17 cellular contexts compared by ENCODE assay signal in genomic region chr18:2854871-2855270, GRCh38. TPM values are rescaled to one million over a fixed set of nuclear protein-coding genes. Genes with fewer than 3 reads are reported as not detected.
DNase-seq lines count a peak whose midpoint lies in the region; ATAC-seq, FAIRE-seq and TF ChIP-seq lines count a peak whose summit lies in the region.
"Had no signal": no experiment of that assay in that cellular context is flagged by ENCODE, and none has a peak within 500 bp of the region (broad histone marks: within the 10 kb centered on the region; RNA-seq: fewer than 3 reads in every experiment).

No MANE protein-coding gene starts in this region.

- 87 to 89% methylated on average over 6 of the region's 6 CpGs for WGBS in sigmoid colon, 2 donors
- 88 to 100% methylated on average over 6 of the region's 6 CpGs for WGBS in endodermal cell (ENCODE audit: insufficient coverage in 1 of 2, insufficient read length in 1 of 2), 2 experiments

- BruUV-seq in Caco-2 (replicated peaks; lab: Mats Ljungman, UMichigan) = no TSS peak

- H3K4me3 Mint-ChIP-seq in Caco-2 (ENCODE audit: unreplicated experiment) = peak overlapping the region; percentile 56
- H3K4me3 Mint-ChIP-seq in endodermal cell = no peak overlapping the region
- no peak overlapping the region for H3K4me3 Mint-ChIP-seq in activated CD4-positive, alpha-beta T cell treated with anti-CD3 and anti-CD28 coated beads for 36 hours
- H3K4me3 Mint-ChIP-seq: CD4-positive, CD25-positive, alpha-beta regulatory T cell had no signal

- no peak for TF ChIP-seq POLR2A in sigmoid colon (IDR thresholded peaks at IDR 0.05)

- POLR2A ChIA-PET in Caco-2 (lab: Charles Lee) = interaction anchor here (0.6 to 1.0 kb wide), 2 partner anchors 29 to 522 kb away, joined by 3 read pairs; no protein-coding TSS in a partner anchor
- POLR2A ChIA-PET in activated CD4-positive, alpha-beta T cell treated with anti-CD3 and anti-CD28 coated beads for 36 hours (lab: Charles Lee) = interaction anchor here (0.9 kb wide), 1 partner anchor 9 kb away, joined by 3 read pairs; no protein-coding TSS in a partner anchor

- intact Hi-C loops in Caco-2 (cut with micrococcal nuclease; ENCODE audit: unreplicated experiment) = loop anchor here (1.0 to 10.0 kb wide), 4 partner anchors 29 to 600 kb away; partner anchors contain the start of gene TGIF1
- intact Hi-C loops in sigmoid colon (cut with DNase I) = no loop called here
- intact Hi-C loops in activated CD4-positive, alpha-beta T cell treated with anti-CD3 and anti-CD28 coated beads for 36 hours (cut with DNase I, micrococcal nuclease) = no loop called here

- no peaks in the 10 kb centered on the region for H3K27me3 ChIP-seq in Caco-2 (replicated peaks; ENCODE audit: control insufficient read depth, insufficient read depth, low read length)
- H3K27me3 ChIP-seq in adipocyte (replicated peaks; ENCODE audit: control insufficient read depth, insufficient read depth, low read length) = no peaks in the 10 kb centered on the region
- peaks cover 14% of the 10 kb centered on the region for H3K27me3 ChIP-seq in keratinocyte (ENCODE audit: control insufficient read depth, extremely low read depth, insufficient read depth, low read length)
- peaks cover 0 to under 1% (median 0%) of the 10 kb centered on the region in 3 donors for H3K27me3 ChIP-seq in sigmoid colon
- no peaks in the 10 kb centered on the region for H3K27me3 ChIP-seq in endodermal cell (ENCODE audit: control insufficient read depth, insufficient read depth, low read length, poor library complexity, severe bottlenecking)
- H3K27me3 ChIP-seq: pancreas had no signal

- H3K4me1 Mint-ChIP-seq in Caco-2 (ENCODE audit: low read depth, unreplicated experiment) = peaks cover 62% of the 10 kb centered on the region
- H3K4me1 Mint-ChIP-seq in endodermal cell = peaks cover 19% of the 10 kb centered on the region
- H3K4me1 Mint-ChIP-seq in activated CD4-positive, alpha-beta T cell treated with anti-CD3 and anti-CD28 coated beads for 36 hours = peaks cover 23% of the 10 kb centered on the region

- H4K20me1 ChIP-seq in keratinocyte (ENCODE audit: control insufficient read depth, extremely low read depth, insufficient read depth, low read length) = no peaks in the 10 kb centered on the region

- dilution Hi-C loops in keratinocyte (cut with MboI; ENCODE audit: extremely low pct_ligation_motif_present, low sequenced_read_pairs) = no loop called here

- no peak for ATAC-seq in activated CD4-positive, alpha-beta T cell treated with anti-CD3 and anti-CD28 coated beads for 36 hours
- ATAC-seq: Right ventricle myocardium inferior had no signal

- H3K9me3 ChIP-seq in Caco-2 = 0 out of 2 replicates have a peak, but pooled peaks cover 6% of the 10 kb centered on the region
- no peaks in the 10 kb centered on the region for H3K9me3 ChIP-seq in adipocyte (ENCODE audit: control insufficient read depth, low read length)
- no peaks in the 10 kb centered on the region for H3K9me3 ChIP-seq in keratinocyte (ENCODE audit: control insufficient read depth, low read depth, low read length)
- no peaks in the 10 kb centered on the region for H3K9me3 ChIP-seq in sigmoid colon
- peaks cover 10% of the 10 kb centered on the region for H3K9me3 ChIP-seq in endodermal cell (ENCODE audit: control insufficient read depth, low read length)
- H3K9me3 ChIP-seq: pancreas had no signal

- TF ChIP-seq CTCF in Caco-2 (IDR thresholded peaks at IDR 0.05; ENCODE audit: insufficient read depth in 1 of 2, low read depth in 1 of 2, low read length in 1 of 2, severe bottlenecking in 1 of 2, unreplicated experiment in 1 of 2) (no peak), keratinocyte (optimal IDR thresholded peaks at IDR 0.05 in 1 of 3, IDR thresholded peaks at IDR 0.05 in 1 of 3, conservative IDR thresholded peaks at IDR 0.05 in 1 of 3; ENCODE audit: extremely low read depth in 1 of 3, insufficient read depth in 2 of 3, low read length in 3 of 3) (no peak), sigmoid colon (IDR thresholded peaks at IDR 0.05) (no peak), endodermal cell (conservative IDR thresholded peaks at IDR 0.05) (no peak)

- H3K36me3 Mint-ChIP-seq in Caco-2 (ENCODE audit: insufficient read depth, unreplicated experiment) = peaks cover 37% of the 10 kb centered on the region
- peaks cover 7% of the 10 kb centered on the region for H3K36me3 Mint-ChIP-seq in endodermal cell (ENCODE audit: low read depth)
- H3K36me3 Mint-ChIP-seq in activated CD4-positive, alpha-beta T cell treated with anti-CD3 and anti-CD28 coated beads for 36 hours (ENCODE audit: low read depth) = no peaks in the 10 kb centered on the region
- H3K36me3 Mint-ChIP-seq: CD4-positive, CD25-positive, alpha-beta regulatory T cell had no signal

- no peak for DNase-seq in Caco-2
- DNase-seq in adipocyte (ENCODE audit: low read depth) = peak; percentile 23
- DNase-seq in keratinocyte (ENCODE audit: low read depth, low spot score) = no peak
- peak; percentile 64 for DNase-seq in sigmoid colon
- DNase-seq in stimulated activated CD4-positive, alpha-beta T cell treated with anti-CD3 and anti-CD28 coated beads, Interleukin-15, amount 100 ng/mL, for 24 hours = no peak
- DNase-seq in endodermal cell = no peak
- no peak for DNase-seq in NCI-H1694 treated with DMSO at 0.1 percent for 48 hours (lab: John Stamatoyannopoulos, UW)
- no peak for DNase-seq in activated CD4-positive, alpha-beta T cell treated with anti-CD3 and anti-CD28 coated beads for 36 hours
- DNase-seq: CD4-positive, CD25-positive, alpha-beta regulatory T cell; Karpas-422; NCI-H1092 treated with DMSO at 0.1 percent for 48 hours; NCI-H2081; NCI-H510A treated with DMSO at 0.1 percent for 48 hours; small intestine; stimulated activated CD4-positive, alpha-beta T cell treated with anti-CD3 and anti-CD28 coated beads, Interleukin-4, amount 100 ng/mL, for 24 hours had no signal

- no peak for FAIRE-seq in keratinocyte (lab: Jason Lieb, UNC)
- FAIRE-seq: pancreas, small intestine had no signal

- H3K9ac ChIP-seq in adipocyte (ENCODE audit: low read length) (peak overlapping the region; percentile 67), keratinocyte (ENCODE audit: control insufficient read depth, extremely low read depth, insufficient read depth, low read length) (no peak overlapping the region), endodermal cell (ENCODE audit: extremely low read depth, low read length, poor library complexity, severe bottlenecking) (no peak overlapping the region)

- TF ChIP-seq EP300 in sigmoid colon (IDR thresholded peaks at IDR 0.05) = no peak

- H3K27ac ChIP-seq in keratinocyte (ENCODE audit: control insufficient read depth, insufficient read depth, low read length) (no peak overlapping the region), sigmoid colon (peak overlapping the region in 2 of 4 donors; percentile 7 to 41), endodermal cell (ENCODE audit: low read depth, low read length) (no peak overlapping the region)

- H3K27ac Mint-ChIP-seq in Caco-2 (ENCODE audit: unreplicated experiment) (peak overlapping the region; percentile 94), endodermal cell (no peak overlapping the region)
- H3K27ac Mint-ChIP-seq in activated CD4-positive, alpha-beta T cell treated with anti-CD3 and anti-CD28 coated beads for 36 hours = no peak overlapping the region
- H3K27ac Mint-ChIP-seq: CD4-positive, CD25-positive, alpha-beta regulatory T cell had no signal

- CTCF ChIA-PET in Caco-2 (lab: Charles Lee) = no interaction called here
- CTCF ChIA-PET in activated CD4-positive, alpha-beta T cell treated with anti-CD3 and anti-CD28 coated beads for 36 hours (lab: Charles Lee) = interaction anchor here (0.6 to 1.2 kb wide), 3 partner anchors 26 to 274 kb away, joined by 3 to 4 read pairs (median 4); no protein-coding TSS in a partner anchor

- H3K4me3 ChIP-seq in Caco-2 (ENCODE audit: low read depth, low read length) = no peak overlapping the region
- peak overlapping the region; percentile 60 for H3K4me3 ChIP-seq in adipocyte (ENCODE audit: low read length)
- no peak overlapping the region for H3K4me3 ChIP-seq in keratinocyte (ENCODE audit: control insufficient read depth in 2 of 3, extremely low read depth in 1 of 3, insufficient read depth in 2 of 3, low read depth in 1 of 3, low read length in 3 of 3)
- no peak overlapping the region for H3K4me3 ChIP-seq in sigmoid colon
- H3K4me3 ChIP-seq in endodermal cell (ENCODE audit: low read length) = no peak overlapping the region
- H3K4me3 ChIP-seq: pancreas had no signal

- H3K27me3 Mint-ChIP-seq in Caco-2 (ENCODE audit: insufficient read depth, unreplicated experiment) (no peaks in the 10 kb centered on the region), endodermal cell (ENCODE audit: insufficient read depth) (peaks cover 20% of the 10 kb centered on the region)
- peaks cover 8% of the 10 kb centered on the region for H3K27me3 Mint-ChIP-seq in activated CD4-positive, alpha-beta T cell treated with anti-CD3 and anti-CD28 coated beads for 36 hours

- H2AFZ ChIP-seq in keratinocyte (ENCODE audit: control insufficient read depth, low read length) = no peak overlapping the region

- no peaks in the 10 kb centered on the region for H3K79me2 ChIP-seq in keratinocyte (ENCODE audit: control insufficient read depth, insufficient read depth, low read length)

- H3K4me2 ChIP-seq in keratinocyte (ENCODE audit: control insufficient read depth, extremely low read depth, insufficient read depth, low read depth, low read length) = peak overlapping the region; percentile 48

- no peaks in the 10 kb centered on the region for H3K9me1 ChIP-seq in keratinocyte (ENCODE audit: control insufficient read depth, extremely low read depth, insufficient read depth, low read length)

- H3K36me3 ChIP-seq in Caco-2 (ENCODE audit: control insufficient read depth, insufficient read depth, low read length) (no peaks in the 10 kb centered on the region; the same call in 1 of the 2 replicates), adipocyte (ENCODE audit: control insufficient read depth, insufficient read depth, low read length, severe bottlenecking) (no peaks in the 10 kb centered on the region), keratinocyte (ENCODE audit: control insufficient read depth in 2 of 2, extremely low read depth in 1 of 2, insufficient read depth in 2 of 2, low read length in 2 of 2) (no peaks in the 10 kb centered on the region), sigmoid colon (no peaks in the 10 kb centered on the region), endodermal cell (ENCODE audit: control insufficient read depth, insufficient read depth, low read length) (no peaks in the 10 kb centered on the region)
- H3K36me3 ChIP-seq: pancreas had no signal

- peaks cover 63% of the 10 kb centered on the region for H3K4me1 ChIP-seq in Caco-2
- peaks cover 35% of the 10 kb centered on the region for H3K4me1 ChIP-seq in adipocyte (ENCODE audit: control insufficient read depth, insufficient read depth, low read length)
- H3K4me1 ChIP-seq in keratinocyte (ENCODE audit: control insufficient read depth, extremely low read depth, insufficient read depth, low read length) = no peaks in the 10 kb centered on the region
- H3K4me1 ChIP-seq in sigmoid colon = peaks cover 0 to 7% (median 0%) of the 10 kb centered on the region in 4 donors
- H3K4me1 ChIP-seq in endodermal cell (ENCODE audit: control insufficient read depth, insufficient read depth, low read length) = peaks cover 8% of the 10 kb centered on the region

- no peaks in the 10 kb centered on the region for H3K9me3 Mint-ChIP-seq in Caco-2 (ENCODE audit: unreplicated experiment)
- peaks cover 8% of the 10 kb centered on the region for H3K9me3 Mint-ChIP-seq in endodermal cell
- peaks cover 5% of the 10 kb centered on the region for H3K9me3 Mint-ChIP-seq in activated CD4-positive, alpha-beta T cell treated with anti-CD3 and anti-CD28 coated beads for 36 hours (ENCODE audit: low read depth)

RNA-seq across cellular contexts. Expression of gene EMILIN2, which starts 8.1 kb away (rescaled TPM):
- 41.6 and 53.4 TPM in 2 replicates for total RNA-seq in Caco-2 (2022)
- polyA plus RNA-seq in keratinocyte = 0.07 to 0.09 TPM (median 0.08 TPM) in 3 replicates
- not detected for polyA plus RNA-seq in keratinocyte (2011; ENCODE audit: low read depth)
- polyA plus RNA-seq in keratinocyte (2011; cell fraction: cytosol; rRNA removed) = not detected in 2 replicates
- 0.13 TPM in 1 of 2 replicates, not detected in the other for polyA plus RNA-seq in keratinocyte (2011; cell fraction: nucleus; rRNA removed)
- 0.36 TPM in 1 of 2 replicates, not detected in the other for polyA plus RNA-seq in keratinocyte (2012; ENCODE audit: low replicate concordance)
- not detected in 3 replicates for polyA minus RNA-seq in keratinocyte
- not detected for polyA minus RNA-seq in keratinocyte (2011; cell fraction: cytosol; rRNA and poly(A)+ RNA removed)
- not detected in 2 replicates for polyA minus RNA-seq in keratinocyte (2011; cell fraction: nucleus; rRNA and poly(A)+ RNA removed)
- 10 to 100 TPM in 2 of 4 donors, 1 to 10 TPM in 2; 6.1 to 12.0 (median 10.4) TPM for total RNA-seq in sigmoid colon
- 10 to 100 TPM in 1 of 3 donors, 1 to 10 TPM in 2; 4.8 to 12.0 (median 9.5) TPM for polyA plus RNA-seq in sigmoid colon
- 10 to 100 TPM; 14.2 to 16.8 TPM for total RNA-seq in endodermal cell
- 7.2 TPM for polyA plus RNA-seq in endodermal cell (2013, experiment 1 of 2)
- 5.8 TPM for polyA plus RNA-seq in endodermal cell (2013, experiment 2 of 2)
- 10 to 100 TPM; 12.0 to 15.7 TPM for total RNA-seq in activated CD4-positive, alpha-beta T cell treated with anti-CD3 and anti-CD28 coated beads for 36 hours

Comparison
In these comparisons a context has a peak if more than half of its experiments do, and no peak if none do; other contexts are left out.
1. DNase-seq: peak in adipocyte (single experiment) and sigmoid colon (single experiment); none in Caco-2 (0 of 2), keratinocyte (single experiment), stimulated activated CD4-positive, alpha-beta T cell treated with anti-CD3 and anti-CD28 coated beads, Interleukin-15, amount 100 ng/mL, for 24 hours (single experiment), endodermal cell (single experiment), NCI-H1694 treated with DMSO at 0.1 percent for 48 hours (single experiment) and activated CD4-positive, alpha-beta T cell treated with anti-CD3 and anti-CD28 coated beads for 36 hours (single experiment).